Comparison of ENCODE assay signal across 27 cellular contexts in the genomic region with DNA sequence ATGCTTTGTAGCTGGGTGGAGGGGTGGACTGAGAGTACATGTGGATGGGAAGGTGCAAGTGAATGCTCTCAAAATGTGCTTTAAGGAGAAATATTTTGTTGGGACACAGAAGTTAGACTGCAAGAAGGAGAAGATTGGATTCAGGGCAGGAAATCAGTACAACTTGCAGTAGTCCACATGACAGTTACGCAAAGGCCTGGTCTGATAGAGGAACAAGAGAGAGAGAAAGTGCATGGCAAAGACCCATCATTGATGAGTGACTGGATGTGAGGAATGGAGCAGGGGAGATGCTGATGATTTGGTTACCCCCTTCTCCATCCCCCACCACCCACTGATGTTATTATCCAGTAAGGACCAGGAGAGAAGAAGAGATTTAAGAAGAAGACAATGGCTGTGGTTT.
"Had no signal": no experiment of that assay in that cellular context is flagged by ENCODE, and none has a peak within 500 bp of the region (broad histone marks: within the 10 kb centered on the region; RNA-seq: fewer than 3 reads in every experiment).

No MANE protein-coding gene starts in this region.

- H3K27me3 ChIP-seq: brain microvascular endothelial cell, dorsolateral prefrontal cortex had no signal

- H3K36me3 ChIP-seq: brain microvascular endothelial cell, WERI-Rb-1 had no signal

- ATAC-seq: activated CD4-positive, CD25-positive, alpha-beta regulatory T cell treated with anti-CD3 and anti-CD28 coated beads, Interleukin-2, amount 50 U/mL, for 24 hours; activated CD8-positive, alpha-beta T cell treated with anti-CD3 and anti-CD28 coated beads for 36 hours; activated T-cell treated with anti-CD3 and anti-CD28 coated beads, Interleukin-2, amount 50 U/mL, for 4 hours; activated T-helper 17 cell treated with anti-CD3 and anti-CD28 coated beads, Interleukin-2, amount 50 U/mL, for 72 hours; esophagus mucosa had no signal

- DNase-seq: activated B cell treated with CpG ODN at 0.5 μM for 24 hours; activated CD4-positive, alpha-beta T cell treated with anti-CD3 and anti-CD28 coated beads for 48 hours; activated CD4-positive, alpha-beta T cell treated with anti-CD3 and anti-CD28 coated beads, Interleukin-2, amount 50 U/mL, for 1 hour; activated CD4-positive, alpha-beta T cell treated with anti-CD3 and anti-CD28 coated beads, Interleukin-2, amount 50 U/mL, for 48 hours; activated CD8-positive, alpha-beta memory T cell treated with anti-CD3 and anti-CD28 coated beads for 24 hours; activated CD8-positive, alpha-beta T cell treated with anti-CD3 and anti-CD28 coated beads for 36 hours; activated effector memory CD4-positive, alpha-beta T cell treated with Interleukin-2 at 50 U/mL for 16 hours; activated gamma-delta T cell treated with Interleukin-2 at 50 U/mL for 16 hours; activated naive CD4-positive, alpha-beta T cell treated with anti-CD3 and anti-CD28 coated beads, Interleukin-2, amount 50 U/mL, for 16 hours; activated naive CD4-positive, alpha-beta T cell treated with Interleukin-2 at 50 U/mL for 16 hours; activated T-cell treated with anti-CD3 and anti-CD28 coated beads, Interleukin-2, amount 50 U/mL, for 4 hours; amniotic stem cell; anterior cingulate cortex; brain microvascular endothelial cell; dorsolateral prefrontal cortex; effector memory CD4-positive, alpha-beta T cell; endodermal cell; foreskin fibroblast; T-helper 2 cell; WERI-Rb-1 had no signal

- H3K27ac Mint-ChIP-seq: activated B cell treated with CpG ODN at 0.5 μM for 24 hours; activated CD8-positive, alpha-beta T cell treated with anti-CD3 and anti-CD28 coated beads for 36 hours; activated naive CD8-positive, alpha-beta T cell; activated T-helper 17 cell treated with anti-CD3 and anti-CD28 coated beads, Interleukin-2, amount 50 U/mL, for 72 hours; dendritic cell treated with granulocyte-macrophage colony-stimulating factor and Interleukin-4, amounts not matched to agents 40 ng/mL and 50 ng/mL, for 4 days; endodermal cell had no signal

- H3K9me3 Mint-ChIP-seq: activated T-cell treated with anti-CD3 and anti-CD28 coated beads, Interleukin-2, amount 50 U/mL, for 4 hours; activated T-helper 17 cell treated with anti-CD3 and anti-CD28 coated beads, Interleukin-2, amount 50 U/mL, for 72 hours; central memory CD8-positive, alpha-beta T cell had no signal

- H3K4me3 Mint-ChIP-seq: activated B cell treated with CpG ODN at 0.5 μM for 24 hours; activated CD8-positive, alpha-beta T cell treated with anti-CD3 and anti-CD28 coated beads for 36 hours; activated naive CD8-positive, alpha-beta T cell; activated T-cell treated with anti-CD3 and anti-CD28 coated beads, Interleukin-2, amount 50 U/mL, for 4 hours; activated T-helper 17 cell treated with anti-CD3 and anti-CD28 coated beads, Interleukin-2, amount 50 U/mL, for 72 hours; central memory CD8-positive, alpha-beta T cell; dendritic cell treated with granulocyte-macrophage colony-stimulating factor and Interleukin-4, amounts not matched to agents 40 ng/mL and 50 ng/mL, for 4 days; endodermal cell had no signal

- H3K4me3 ChIP-seq: coronary artery, dorsolateral prefrontal cortex had no signal

- H3K27ac ChIP-seq: brain microvascular endothelial cell, coronary artery, WERI-Rb-1 had no signal

- H3K4me1 Mint-ChIP-seq: activated B cell treated with CpG ODN at 0.5 μM for 24 hours; activated T-helper 17 cell treated with anti-CD3 and anti-CD28 coated beads, Interleukin-2, amount 50 U/mL, for 72 hours; central memory CD8-positive, alpha-beta T cell had no signal

- H3K27me3 Mint-ChIP-seq: activated CD8-positive, alpha-beta T cell treated with anti-CD3 and anti-CD28 coated beads for 36 hours; activated naive CD8-positive, alpha-beta T cell; activated T-helper 17 cell treated with anti-CD3 and anti-CD28 coated beads, Interleukin-2, amount 50 U/mL, for 72 hours; central memory CD8-positive, alpha-beta T cell; dendritic cell treated with granulocyte-macrophage colony-stimulating factor and Interleukin-4, amounts not matched to agents 40 ng/mL and 50 ng/mL, for 4 days had no signal
